Comparison of ENCODE assay signal across 11 cellular contexts in the genomic region with DNA sequence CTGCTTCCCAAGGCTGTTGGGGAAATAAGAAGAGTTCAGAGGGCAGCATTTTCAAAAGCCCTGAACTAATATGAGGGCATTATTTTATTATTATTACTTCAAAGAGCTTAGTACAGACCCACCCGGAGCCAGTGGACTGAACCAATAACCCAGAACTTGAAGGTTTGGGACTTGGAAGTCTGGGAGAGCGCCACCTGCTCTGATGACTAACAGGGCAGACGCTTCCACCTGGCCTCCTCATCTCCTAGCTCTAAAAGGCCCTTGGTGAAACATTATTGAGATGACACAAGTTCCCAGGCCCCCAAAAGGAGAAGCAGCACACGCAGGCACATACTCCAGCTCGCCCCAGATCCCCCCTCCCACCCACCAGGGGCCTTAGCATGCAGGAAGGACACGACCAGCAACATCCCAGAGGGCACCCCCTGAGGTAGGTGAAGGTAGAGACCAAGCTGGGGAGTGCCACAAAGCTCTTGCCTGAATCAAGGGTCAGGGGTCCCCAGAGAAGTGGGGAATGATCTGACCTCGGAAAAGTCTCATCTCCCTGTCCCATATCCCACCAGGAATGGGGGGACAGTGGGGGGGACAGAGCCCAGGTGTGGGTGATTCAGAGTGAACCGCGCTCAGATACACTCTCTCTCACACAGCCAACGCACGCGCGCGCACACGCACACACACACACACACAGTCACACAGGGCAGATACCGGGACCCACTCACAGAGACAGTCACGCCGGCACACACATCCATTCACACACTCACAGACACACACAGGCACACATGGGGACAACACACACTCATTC. TPM values are rescaled to one million over a fixed set of nuclear protein-coding genes. Genes with fewer than 3 reads are reported as not detected.
DNase-seq lines count a peak whose midpoint lies in the region; ATAC-seq, FAIRE-seq and TF ChIP-seq lines count a peak whose summit lies in the region.
"Had no signal": no experiment of that assay in that cellular context is flagged by ENCODE, and none has a peak within 500 bp of the region (broad histone marks: within the 10 kb centered on the region; RNA-seq: fewer than 3 reads in every experiment).

No MANE protein-coding gene starts in this region.

- in situ Hi-C loops in KBM-7 (cut with MboI; ENCODE audit: low pct_unique_long_range_greater_than_20kb, low sequenced_read_pairs) = no loop called here

- TF ChIP-seq CTCF in activated CD8-positive, alpha-beta T cell treated with anti-CD3 and anti-CD28 coated beads for 36 hours (IDR thresholded peaks at IDR 0.05) = no peak
- no peak for TF ChIP-seq CTCF in kidney (IDR thresholded peaks at IDR 0.05; ENCODE audit: borderline replicate concordance, extremely low read depth, insufficient read depth)
- TF ChIP-seq CTCF in type B pancreatic cell (conservative IDR thresholded peaks at IDR 0.05) = no peak

- H3K27ac Mint-ChIP-seq in stimulated activated naive CD8-positive, alpha-beta T cell treated with anti-CD3 and anti-CD28 coated beads, Interleukin-15, Interleukin-2, amounts not matched to agents 100 ng/mL and 50 ng/mL, for 24 hours = peak overlapping the region; percentile 58
- no peak overlapping the region for H3K27ac Mint-ChIP-seq in activated CD8-positive, alpha-beta T cell treated with anti-CD3 and anti-CD28 coated beads for 36 hours
- H3K27ac Mint-ChIP-seq in type B pancreatic cell = no peak overlapping the region

- no peak overlapping the region for H3K27ac ChIP-seq in kidney (ENCODE audit: low read depth in 2 of 2, low read length in 2 of 2)
- H3K27ac ChIP-seq: gastrocnemius medialis had no signal

- no peak for DNase-seq in stimulated activated naive CD8-positive, alpha-beta T cell treated with anti-CD3 and anti-CD28 coated beads, Interleukin-15, Interleukin-2, amounts not matched to agents 100 U/mL and 50 U/mL, for 24 hours
- no peak for DNase-seq in activated CD8-positive, alpha-beta T cell treated with anti-CD3 and anti-CD28 coated beads for 36 hours
- no peak for DNase-seq in kidney
- DNase-seq in type B pancreatic cell (ENCODE audit: extremely low spot score, unreplicated experiment) = peak; percentile 63
- DNase-seq in KBM-7 = no peak
- DNase-seq: aorta, gastrocnemius medialis, NCI-H1436 had no signal

- H3K36me3 Mint-ChIP-seq in stimulated activated naive CD8-positive, alpha-beta T cell treated with anti-CD3 and anti-CD28 coated beads, Interleukin-15, Interleukin-2, amounts not matched to agents 100 ng/mL and 50 ng/mL, for 24 hours (ENCODE audit: low read depth) = no peaks in the 10 kb centered on the region
- H3K36me3 Mint-ChIP-seq in activated CD8-positive, alpha-beta T cell treated with anti-CD3 and anti-CD28 coated beads for 36 hours (ENCODE audit: low read depth) = no peaks in the 10 kb centered on the region
- no peaks in the 10 kb centered on the region for H3K36me3 Mint-ChIP-seq in type B pancreatic cell

- peaks cover 68% of the 10 kb centered on the region for H3K27me3 Mint-ChIP-seq in stimulated activated naive CD8-positive, alpha-beta T cell treated with anti-CD3 and anti-CD28 coated beads, Interleukin-15, Interleukin-2, amounts not matched to agents 100 ng/mL and 50 ng/mL, for 24 hours
- H3K27me3 Mint-ChIP-seq in activated CD8-positive, alpha-beta T cell treated with anti-CD3 and anti-CD28 coated beads for 36 hours = peaks cover 55% of the 10 kb centered on the region
- peaks cover 85% of the 10 kb centered on the region for H3K27me3 Mint-ChIP-seq in type B pancreatic cell

- POLR2A ChIA-PET in activated CD8-positive, alpha-beta T cell treated with anti-CD3 and anti-CD28 coated beads for 36 hours (lab: Charles Lee) = interaction anchor here (0.9 kb wide), 1 partner anchor 262 kb away, joined by 3 read pairs; no protein-coding TSS in a partner anchor

- ATAC-seq in stimulated activated naive CD8-positive, alpha-beta T cell treated with anti-CD3 and anti-CD28 coated beads, Interleukin-15, Interleukin-2, amounts not matched to agents 100 U/mL and 50 U/mL, for 24 hours = no peak
- peak; percentile 26 for ATAC-seq in activated CD8-positive, alpha-beta T cell treated with anti-CD3 and anti-CD28 coated beads for 36 hours
- ATAC-seq in HG03095 (IDR thresholded peaks at IDR 0.05; ENCODE audit: unreplicated experiment) = no peak
- no peak for ATAC-seq in GM21717 (IDR thresholded peaks at IDR 0.05; ENCODE audit: unreplicated experiment)
- ATAC-seq: gastrocnemius medialis had no signal

- H3K4me3 ChIP-seq in kidney (ENCODE audit: low read length in 2 of 2) = peak overlapping the region; percentile 34 to 59

- no peaks in the 10 kb centered on the region for H3K9me3 Mint-ChIP-seq in stimulated activated naive CD8-positive, alpha-beta T cell treated with anti-CD3 and anti-CD28 coated beads, Interleukin-15, Interleukin-2, amounts not matched to agents 100 ng/mL and 50 ng/mL, for 24 hours
- H3K9me3 Mint-ChIP-seq in activated CD8-positive, alpha-beta T cell treated with anti-CD3 and anti-CD28 coated beads for 36 hours = no peaks in the 10 kb centered on the region
- no peaks in the 10 kb centered on the region for H3K9me3 Mint-ChIP-seq in type B pancreatic cell

- CTCF ChIA-PET in activated CD8-positive, alpha-beta T cell treated with anti-CD3 and anti-CD28 coated beads for 36 hours (lab: Charles Lee) = interaction anchor here (1.1 kb wide), 1 partner anchor 13 kb away, joined by 3 read pairs; no protein-coding TSS in a partner anchor

- no peaks in the 10 kb centered on the region for H3K9me3 ChIP-seq in kidney (ENCODE audit: control insufficient read depth in 1 of 2, low read length in 2 of 2)
- H3K9me3 ChIP-seq: gastrocnemius medialis had no signal

- peaks cover 10% of the 10 kb centered on the region for H3K4me1 Mint-ChIP-seq in stimulated activated naive CD8-positive, alpha-beta T cell treated with anti-CD3 and anti-CD28 coated beads, Interleukin-15, Interleukin-2, amounts not matched to agents 100 ng/mL and 50 ng/mL, for 24 hours (ENCODE audit: low read depth)
- H3K4me1 Mint-ChIP-seq in activated CD8-positive, alpha-beta T cell treated with anti-CD3 and anti-CD28 coated beads for 36 hours (ENCODE audit: low read depth) = peaks cover 7% of the 10 kb centered on the region
- H3K4me1 Mint-ChIP-seq in type B pancreatic cell (ENCODE audit: unreplicated experiment) = peaks cover 6% of the 10 kb centered on the region

- intact Hi-C loops in activated CD8-positive, alpha-beta T cell treated with anti-CD3 and anti-CD28 coated beads for 36 hours (cut with micrococcal nuclease) = no loop called here
- intact Hi-C loops in kidney (cut with DNase I) = no loop called here

- no peak overlapping the region for H3K9ac ChIP-seq in kidney (ENCODE audit: low read length in 2 of 2)

- H3K36me3 ChIP-seq in kidney (ENCODE audit: control insufficient read depth in 1 of 2, insufficient read depth in 2 of 2, low read length in 2 of 2) = no peaks in the 10 kb centered on the region
- H3K36me3 ChIP-seq: gastrocnemius medialis had no signal

- FAIRE-seq in kidney (lab: Jason Lieb, UNC) = no peak

- H3K4me1 ChIP-seq in kidney (ENCODE audit: control insufficient read depth in 1 of 2, insufficient read depth in 1 of 2, low read depth in 1 of 2, low read length in 2 of 2) = peaks cover 0 to 9% of the 10 kb centered on the region in 2 donors

- H3K4me3 Mint-ChIP-seq in stimulated activated naive CD8-positive, alpha-beta T cell treated with anti-CD3 and anti-CD28 coated beads, Interleukin-15, Interleukin-2, amounts not matched to agents 100 ng/mL and 50 ng/mL, for 24 hours = peak overlapping the region; percentile 84
- H3K4me3 Mint-ChIP-seq in activated CD8-positive, alpha-beta T cell treated with anti-CD3 and anti-CD28 coated beads for 36 hours = peak overlapping the region; percentile 62
- H3K4me3 Mint-ChIP-seq in type B pancreatic cell = peak overlapping the region; percentile 86

RNA-seq across cellular contexts. Expression of gene DLGAP3, which starts 1.2 kb away (rescaled TPM):
- under 1 TPM; 0.38 to 0.83 TPM for total RNA-seq in activated CD8-positive, alpha-beta T cell treated with anti-CD3 and anti-CD28 coated beads for 36 hours
- 1.0 TPM for total RNA-seq in kidney
- 0.71 TPM for polyA plus RNA-seq in kidney (ENCODE audit: insufficient read depth, low read depth, low replicate concordance)
- 1.0 and 1.4 TPM in 2 replicates for total RNA-seq in type B pancreatic cell (ENCODE audit: low replicate concordance)

RNA-seq across cellular contexts. Expression of gene TMEM35B, which starts 56.9 kb away (rescaled TPM):
- 10 to 100 TPM; 19.4 to 19.5 TPM for total RNA-seq in activated CD8-positive, alpha-beta T cell treated with anti-CD3 and anti-CD28 coated beads for 36 hours
- 44.2 TPM for total RNA-seq in kidney
- polyA plus RNA-seq in kidney (ENCODE audit: insufficient read depth, low read depth, low replicate concordance) = 48.3 TPM
- total RNA-seq in type B pancreatic cell (ENCODE audit: low replicate concordance) = 6.6 and 9.9 TPM in 2 replicates
